Comparison of ENCODE assay signal across 20 cellular contexts in genomic region chr6:16653226-16653625, GRCh38.
"Had no signal": no experiment of that assay in that cellular context is flagged by ENCODE, and none has a peak within 500 bp of the region (broad histone marks: within the 10 kb centered on the region; RNA-seq: fewer than 3 reads in every experiment).

No MANE protein-coding gene starts in this region.

- H3K27me3 ChIP-seq: brain microvascular endothelial cell, right atrium auricular region, SJCRH30, tibial nerve had no signal

- FAIRE-seq: endometrium, urothelium cell line had no signal

- H3K4me3 ChIP-seq: coronary artery, lower lobe of right lung, right atrium auricular region, SJCRH30, tibial nerve had no signal

- DNase-seq: activated B cell treated with CpG ODN at 0.5 μM for 24 hours; activated CD4-positive, alpha-beta T cell treated with anti-CD3 and anti-CD28 coated beads for 48 hours; activated CD8-positive, alpha-beta memory T cell treated with anti-CD3 and anti-CD28 coated beads, Interleukin-2, amount 10 ng/mL, durations not matched to agents 7 days and 5 days; activated naive CD4-positive, alpha-beta T cell treated with anti-CD3 and anti-CD28 coated beads for 36 hours; aorta; brain microvascular endothelial cell; erythroblast; left cardiac atrium; lower lobe of right lung; nephron progenitor cell; occipital lobe; stimulated activated CD4-positive, alpha-beta T cell treated with anti-CD3 and anti-CD28 coated beads, Interleukin-12 subunit alpha, Interleukin-12 subunit beta, amount 100 ng/mL, for 4 hours; stimulated activated CD4-positive, alpha-beta T cell treated with anti-CD3 and anti-CD28 coated beads, Interleukin-2, amount 100 ng/mL, for 24 hours had no signal

- H3K36me3 ChIP-seq: SJCRH30 had no signal

- H3K9me3 Mint-ChIP-seq: activated B cell treated with CpG ODN at 0.5 μM for 24 hours; activated naive CD4-positive, alpha-beta T cell treated with anti-CD3 and anti-CD28 coated beads for 36 hours; nephron progenitor cell; stimulated activated naive CD8-positive, alpha-beta T cell treated with anti-CD3 and anti-CD28 coated beads, Interleukin-15, Interleukin-2, amounts not matched to agents 100 ng/mL and 50 ng/mL, for 24 hours had no signal

- H3K4me3 Mint-ChIP-seq: activated B cell treated with CpG ODN at 0.5 μM for 24 hours; activated naive CD4-positive, alpha-beta T cell treated with anti-CD3 and anti-CD28 coated beads for 36 hours; nephron progenitor cell; stimulated activated naive CD8-positive, alpha-beta T cell treated with anti-CD3 and anti-CD28 coated beads, Interleukin-15, Interleukin-2, amounts not matched to agents 100 ng/mL and 50 ng/mL, for 24 hours had no signal

- H3K27ac Mint-ChIP-seq: activated B cell treated with CpG ODN at 0.5 μM for 24 hours; activated naive CD4-positive, alpha-beta T cell treated with anti-CD3 and anti-CD28 coated beads for 36 hours; nephron progenitor cell; stimulated activated naive CD8-positive, alpha-beta T cell treated with anti-CD3 and anti-CD28 coated beads, Interleukin-15, Interleukin-2, amounts not matched to agents 100 ng/mL and 50 ng/mL, for 24 hours had no signal

- H3K9me3 ChIP-seq: lower lobe of right lung, right atrium auricular region, SJCRH30, tibial nerve had no signal

- H3K27me3 Mint-ChIP-seq: activated B cell treated with CpG ODN at 0.5 μM for 24 hours; activated CD8-positive, alpha-beta memory T cell treated with anti-CD3 and anti-CD28 coated beads, Interleukin-2, amount 10 ng/mL, durations not matched to agents 7 days and 5 days; stimulated activated naive CD8-positive, alpha-beta T cell treated with anti-CD3 and anti-CD28 coated beads, Interleukin-15, Interleukin-2, amounts not matched to agents 100 ng/mL and 50 ng/mL, for 24 hours had no signal

- H3K4me1 ChIP-seq: SJCRH30, tibial nerve had no signal

- H3K27ac ChIP-seq: brain microvascular endothelial cell, coronary artery, lower lobe of right lung, right atrium auricular region, SJCRH30, tibial nerve had no signal

- ATAC-seq: activated CD8-positive, alpha-beta memory T cell treated with anti-CD3 and anti-CD28 coated beads, Interleukin-2, amount 10 ng/mL, durations not matched to agents 7 days and 5 days; left cardiac atrium; lower lobe of right lung had no signal
